In the genomic region with DNA sequence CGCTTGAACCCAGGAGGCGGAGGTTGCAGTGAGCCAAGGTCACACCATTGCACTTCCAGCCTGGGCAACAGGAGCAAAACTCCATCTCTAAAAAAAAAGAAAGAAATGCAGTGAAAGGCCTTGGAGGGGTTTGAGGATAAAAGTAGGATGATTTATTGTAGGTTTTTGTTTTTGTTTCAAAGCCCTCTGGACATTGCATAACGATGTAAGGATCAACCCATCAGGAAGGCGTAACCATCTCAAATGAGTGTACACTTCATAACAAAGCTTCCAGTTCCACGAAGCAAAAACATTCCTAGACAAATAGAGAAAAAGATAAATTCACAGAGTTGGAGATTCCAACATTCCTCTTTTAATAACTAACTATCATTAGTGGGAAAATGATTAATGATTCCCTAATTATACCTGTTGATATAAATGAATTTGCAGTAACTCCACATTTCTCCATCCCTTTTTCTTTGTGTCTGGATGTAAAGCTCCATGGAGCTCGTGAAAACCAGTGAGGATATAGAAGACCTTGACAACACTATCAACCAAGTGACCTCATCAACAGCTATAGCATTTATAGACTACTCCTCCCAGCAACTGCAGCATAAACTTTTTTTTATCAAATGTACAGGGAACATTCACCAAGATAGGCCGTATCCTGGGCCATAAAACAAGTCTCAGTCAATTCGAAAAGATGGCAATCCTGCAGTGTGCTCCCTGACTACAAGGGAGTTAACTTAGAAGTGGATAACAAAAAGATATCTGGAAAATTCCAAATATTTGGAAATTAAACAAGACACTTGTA, we compare ENCODE assay signal across 19 cellular contexts. TPM values are rescaled to one million over a fixed set of nuclear protein-coding genes. Genes with fewer than 3 reads are reported as not detected.
DNase-seq lines count a peak whose midpoint lies in the region; ATAC-seq and TF ChIP-seq lines count a peak whose summit lies in the region.
"Had no signal": no experiment of that assay in that cellular context is flagged by ENCODE, and none has a peak within 500 bp of the region (broad histone marks: within the 10 kb centered on the region; RNA-seq: fewer than 3 reads in every experiment).

No MANE protein-coding gene starts in this region.

- peak overlapping the region; percentile 22 for H3K27ac Mint-ChIP-seq in mesothelial cell of epicardium
- H3K27ac Mint-ChIP-seq in activated CD4-positive, alpha-beta memory T cell treated with anti-CD3 and anti-CD28 coated beads, Interleukin-2, amount 10 ng/mL, durations not matched to agents 7 days and 5 days = no peak overlapping the region
- H3K27ac Mint-ChIP-seq: CD4-positive, CD25-positive, alpha-beta regulatory T cell; GM23338 had no signal

- H3K4me3 ChIP-seq in fibroblast of villous mesenchyme (ENCODE audit: low read depth, low read length) = no peak overlapping the region
- H3K4me3 ChIP-seq: GM12878, GM23338 had no signal

- H3K4me3 Mint-ChIP-seq in mesothelial cell of epicardium = no peak overlapping the region
- H3K4me3 Mint-ChIP-seq in activated CD4-positive, alpha-beta memory T cell treated with anti-CD3 and anti-CD28 coated beads, Interleukin-2, amount 10 ng/mL, durations not matched to agents 7 days and 5 days = no peak overlapping the region
- H3K4me3 Mint-ChIP-seq: CD4-positive, CD25-positive, alpha-beta regulatory T cell; GM23338 had no signal

- H3K4me1 Mint-ChIP-seq in mesothelial cell of epicardium = peaks cover 7% of the 10 kb centered on the region
- peaks cover 14% of the 10 kb centered on the region for H3K4me1 Mint-ChIP-seq in activated CD4-positive, alpha-beta memory T cell treated with anti-CD3 and anti-CD28 coated beads, Interleukin-2, amount 10 ng/mL, durations not matched to agents 7 days and 5 days

- H3K27me3 Mint-ChIP-seq in mesothelial cell of epicardium (ENCODE audit: low read depth) = no peaks in the 10 kb centered on the region
- H3K27me3 Mint-ChIP-seq in activated CD4-positive, alpha-beta memory T cell treated with anti-CD3 and anti-CD28 coated beads, Interleukin-2, amount 10 ng/mL, durations not matched to agents 7 days and 5 days = peaks cover 1% of the 10 kb centered on the region

- POLR2A ChIA-PET in activated CD4-positive, alpha-beta memory T cell treated with anti-CD3 and anti-CD28 coated beads, Interleukin-2, amount 10 ng/mL, durations not matched to agents 7 days and 5 days (lab: Charles Lee) = no interaction called here

- CTCF ChIA-PET in activated CD4-positive, alpha-beta memory T cell treated with anti-CD3 and anti-CD28 coated beads, Interleukin-2, amount 10 ng/mL, durations not matched to agents 7 days and 5 days (lab: Charles Lee) = interaction anchor here (0.6 kb wide), 1 partner anchor 18 kb away, joined by 3 read pairs; no protein-coding TSS in a partner anchor

- peaks cover 2% of the 10 kb centered on the region for H3K36me3 Mint-ChIP-seq in mesothelial cell of epicardium
- H3K36me3 Mint-ChIP-seq in activated CD4-positive, alpha-beta memory T cell treated with anti-CD3 and anti-CD28 coated beads, Interleukin-2, amount 10 ng/mL, durations not matched to agents 7 days and 5 days (ENCODE audit: low read depth) = no peaks in the 10 kb centered on the region
- H3K36me3 Mint-ChIP-seq: CD4-positive, CD25-positive, alpha-beta regulatory T cell; CD8-positive, alpha-beta memory T cell had no signal

- peak; percentile 60 for DNase-seq in fibroblast of villous mesenchyme (ENCODE audit: low read depth)
- DNase-seq in mesothelial cell of epicardium (ENCODE audit: low spot score in 2 of 2, unreplicated experiment in 2 of 2) = no peak
- DNase-seq in omental fat pad (ENCODE audit: low spot score) = no peak
- no peak for DNase-seq in activated CD4-positive, alpha-beta memory T cell treated with anti-CD3 and anti-CD28 coated beads, Interleukin-2, amount 10 ng/mL, durations not matched to agents 7 days and 5 days
- DNase-seq in NOMO-1 treated with DMSO at 0.1 percent for 48 hours (lab: John Stamatoyannopoulos, UW; ENCODE audit: unreplicated experiment) = no peak
- DNase-seq: BE2C; C1 segment of cervical spinal cord; CD4-positive, CD25-positive, alpha-beta regulatory T cell; CD8-positive, alpha-beta memory T cell; COR-L47; DMS 273 treated with DMSO at 0.1 percent for 48 hours; DMS53; DND-41; EL; HCEC 1CT had no signal

- TF ChIP-seq CTCF in fibroblast of villous mesenchyme (IDR thresholded peaks at IDR 0.05; ENCODE audit: insufficient read depth, low read depth, low read length) (no peak), mesothelial cell of epicardium (IDR thresholded peaks at IDR 0.05; ENCODE audit: unreplicated experiment) (no peak), omental fat pad (IDR thresholded peaks at IDR 0.05) (no peak)

- ATAC-seq in omental fat pad (ENCODE audit: low FRiP score) = peak; percentile 54
- ATAC-seq in GM21367 (IDR thresholded peaks at IDR 0.05; ENCODE audit: unreplicated experiment) = no peak
- ATAC-seq in HG02642 (IDR thresholded peaks at IDR 0.05; ENCODE audit: poor library complexity, unreplicated experiment) = no peak
- ATAC-seq: GM12878, GM23338 had no signal

- H3K9me3 Mint-ChIP-seq in mesothelial cell of epicardium = no peaks in the 10 kb centered on the region
- no peaks in the 10 kb centered on the region for H3K9me3 Mint-ChIP-seq in activated CD4-positive, alpha-beta memory T cell treated with anti-CD3 and anti-CD28 coated beads, Interleukin-2, amount 10 ng/mL, durations not matched to agents 7 days and 5 days
- H3K9me3 Mint-ChIP-seq: CD4-positive, CD25-positive, alpha-beta regulatory T cell; GM23338 had no signal

RNA-seq across cellular contexts. Expression of a gene that starts 48.7 kb away (rescaled TPM):
- total RNA-seq in fibroblast of villous mesenchyme = 62.2 and 105 TPM in 2 replicates
- 111 to 117 TPM (median 116 TPM) in 3 replicates for total RNA-seq in mesothelial cell of epicardium
- 10 to 100 TPM; 46.5 to 56.6 (median 52.7) TPM for total RNA-seq in omental fat pad
- total RNA-seq in activated CD4-positive, alpha-beta memory T cell treated with anti-CD3 and anti-CD28 coated beads, Interleukin-2, amount 10 ng/mL, durations not matched to agents 7 days and 5 days = 100 to 1,000 TPM; 105 to 106 TPM
